In genomic region chr16:31110106-31111034, GRCh38 we compare ENCODE assay signal across 19 cellular contexts. TPM values are rescaled to one million over a fixed set of nuclear protein-coding genes. Genes with fewer than 3 reads are reported as not detected.
DNase-seq lines count a peak whose midpoint lies in the region; ATAC-seq and TF ChIP-seq lines count a peak whose summit lies in the region.
"Had no signal": no experiment of that assay in that cellular context is flagged by ENCODE, and none has a peak within 500 bp of the region (broad histone marks: within the 10 kb centered on the region; RNA-seq: fewer than 3 reads in every experiment).

No MANE protein-coding gene starts in this region.

- POLR2A ChIA-PET in Caco-2 (lab: Charles Lee): no interaction called here

- H3K36me3 Mint-ChIP-seq in Caco-2 (ENCODE audit: insufficient read depth, unreplicated experiment) (peaks cover 13% of the 10 kb centered on the region), naive B cell (no peaks in the 10 kb centered on the region)
- H3K36me3 Mint-ChIP-seq in activated naive CD8-positive, alpha-beta T cell: no peaks in the 10 kb centered on the region

- H3K4me3 Mint-ChIP-seq in Caco-2 (ENCODE audit: unreplicated experiment) (peak overlapping the region; percentile 79), naive B cell (peak overlapping the region; percentile 1 to 90 (median 78))
- H3K4me3 Mint-ChIP-seq in activated naive CD8-positive, alpha-beta T cell: peak overlapping the region; percentile 40

- 95% methylated on average over 23 of the region's 26 CpGs for WGBS in hepatocyte (ENCODE audit: low lambda C conversion rate, missing lambda C conversion rate)

- no peak overlapping the region for H3K4me2 ChIP-seq in hepatocyte

- no TSS peak for BruUV-seq in Caco-2 (replicated peaks; lab: Mats Ljungman, UMichigan)

- H4K20me1 ChIP-seq in hepatocyte (ENCODE audit: insufficient read depth, poor library complexity, severe bottlenecking): no peaks in the 10 kb centered on the region

- ATAC-seq in naive B cell (ENCODE audit: low read depth in 2 of 2) (no peak), GM18511 (IDR thresholded peaks at IDR 0.05; ENCODE audit: unreplicated experiment) (no peak)

- H3K4me1 ChIP-seq in ACC112 (ENCODE audit: control insufficient read depth, insufficient read depth, low read length, unreplicated experiment) (peaks cover 9% of the 10 kb centered on the region), Caco-2 (peaks cover 16% of the 10 kb centered on the region), hepatocyte (ENCODE audit: insufficient read depth) (peaks cover 10% of the 10 kb centered on the region)

- peaks cover 20% of the 10 kb centered on the region for H3K79me2 ChIP-seq in ACC112 (ENCODE audit: control insufficient read depth, insufficient read depth, low read length, unreplicated experiment)
- H3K79me2 ChIP-seq in hepatocyte: peaks cover 12% of the 10 kb centered on the region

- H3K27ac ChIP-seq in ACC112 (ENCODE audit: low read depth, low read length) (no peak overlapping the region), hepatocyte (no peak overlapping the region), brain microvascular endothelial cell (no peak overlapping the region)
- H3K27ac ChIP-seq: prostate gland had no signal

- no peak for DNase-seq in Caco-2
- no peak for DNase-seq in naive B cell
- DNase-seq in hepatocyte (ENCODE audit: low spot score): no peak
- DNase-seq in brain microvascular endothelial cell: no peak
- DNase-seq in DMS114 treated with DMSO at 0.1 percent for 48 hours (lab: John Stamatoyannopoulos, UW; ENCODE audit: unreplicated experiment): no peak
- DNase-seq: AML-193, amniotic stem cell, KBM-7, NCI-H1436 treated with DMSO at 0.1 percent for 48 hours, NCI-H526 treated with DMSO at 0.1 percent for 48 hours, RPMI8226, T-helper 9 cell had no signal

- H3K4me1 Mint-ChIP-seq in Caco-2 (ENCODE audit: low read depth, unreplicated experiment) (peaks cover 12% of the 10 kb centered on the region), naive B cell (peaks cover 18 to 45% (median 27%) of the 10 kb centered on the region in 3 donors)
- H3K4me1 Mint-ChIP-seq in activated naive CD8-positive, alpha-beta T cell (ENCODE audit: low read depth): peaks cover 20% of the 10 kb centered on the region

- in situ Hi-C loops in brain microvascular endothelial cell (cut with HindIII; ENCODE audit: low pct_ligation_motif_present, low sequenced_read_pairs): no loop called here

- H3K27me3 ChIP-seq in ACC112 (ENCODE audit: insufficient read depth, low read length): no peaks in the 10 kb centered on the region
- no peaks in the 10 kb centered on the region for H3K27me3 ChIP-seq in Caco-2 (replicated peaks; ENCODE audit: control insufficient read depth, insufficient read depth, low read length)
- H3K27me3 ChIP-seq in hepatocyte: no peaks in the 10 kb centered on the region
- no peaks in the 10 kb centered on the region for H3K27me3 ChIP-seq in brain microvascular endothelial cell (replicated peaks)

- intact Hi-C loops in Caco-2 (cut with micrococcal nuclease; ENCODE audit: unreplicated experiment): no loop called here

- CTCF ChIA-PET in Caco-2 (lab: Charles Lee): interaction anchor here (0.6 kb wide), 1 partner anchor 36 kb away, joined by 3 read pairs; the partner anchor contains the start of genes ZNF646 and ZNF668

- H3K27ac Mint-ChIP-seq in Caco-2 (ENCODE audit: unreplicated experiment) (peak overlapping the region; percentile 59), naive B cell (peak overlapping the region in 1 of 6 donors; percentile 51)
- no peak overlapping the region for H3K27ac Mint-ChIP-seq in activated naive CD8-positive, alpha-beta T cell

- H3K9me3 Mint-ChIP-seq in Caco-2 (ENCODE audit: unreplicated experiment): no peaks in the 10 kb centered on the region
- H3K9me3 Mint-ChIP-seq in activated naive CD8-positive, alpha-beta T cell (ENCODE audit: low read depth): no peaks in the 10 kb centered on the region
- H3K9me3 Mint-ChIP-seq in naive B cell: no peaks in the 10 kb centered on the region

- H3K27me3 Mint-ChIP-seq in Caco-2 (ENCODE audit: insufficient read depth, unreplicated experiment): no peaks in the 10 kb centered on the region
- no peaks in the 10 kb centered on the region for H3K27me3 Mint-ChIP-seq in activated naive CD8-positive, alpha-beta T cell
- no peaks in the 10 kb centered on the region for H3K27me3 Mint-ChIP-seq in naive B cell

- H3K36me3 ChIP-seq in ACC112 (ENCODE audit: insufficient read depth, low read length) (peaks cover 19% of the 10 kb centered on the region; the same call in 1 of the 2 replicates), Caco-2 (ENCODE audit: control insufficient read depth, insufficient read depth, low read length) (no peaks in the 10 kb centered on the region), hepatocyte (replicated peaks; ENCODE audit: insufficient read depth, low read depth) (no peaks in the 10 kb centered on the region), brain microvascular endothelial cell (replicated peaks) (peaks cover 31% of the 10 kb centered on the region)

- no peak for TF ChIP-seq CTCF in Caco-2 (IDR thresholded peaks at IDR 0.05; ENCODE audit: insufficient read depth in 1 of 2, low read depth in 1 of 2, low read length in 1 of 2, severe bottlenecking in 1 of 2, unreplicated experiment in 1 of 2)
- TF ChIP-seq CTCF in hepatocyte (IDR thresholded peaks at IDR 0.05; ENCODE audit: poor library complexity): no peak
- TF ChIP-seq CTCF in brain microvascular endothelial cell (IDR thresholded peaks at IDR 0.05; ENCODE audit: low read depth, low read length, missing control alignments): no peak

- H2AFZ ChIP-seq in ACC112 (ENCODE audit: low read length, unreplicated experiment) (no peak overlapping the region), hepatocyte (no peak overlapping the region)

- no peaks in the 10 kb centered on the region for H3K9me2 ChIP-seq in hepatocyte (replicated peaks; ENCODE audit: insufficient read depth)

- peak overlapping the region; percentile 17; the same call in 1 of the 2 replicates for H3K4me3 ChIP-seq in ACC112 (ENCODE audit: low read depth, low read length)
- H3K4me3 ChIP-seq in Caco-2 (ENCODE audit: low read depth, low read length): no peak overlapping the region
- no peak overlapping the region for H3K4me3 ChIP-seq in hepatocyte
- H3K4me3 ChIP-seq in brain microvascular endothelial cell (ENCODE audit: low read depth, low read length): no peak overlapping the region
- H3K4me3 ChIP-seq: prostate gland had no signal

- no peaks in the 10 kb centered on the region for H3K9me3 ChIP-seq in Caco-2
- H3K9me3 ChIP-seq in hepatocyte (ENCODE audit: low read depth): no peaks in the 10 kb centered on the region
- H3K9me3 ChIP-seq: prostate gland had no signal

RNA-seq across cellular contexts. Expression of gene BCKDK, which starts 2.2 kb away (rescaled TPM):
- total RNA-seq in Caco-2 (2022): 30.5 and 34.1 TPM in 2 replicates
- 10 to 100 TPM; 23.1 to 41.2 (median 27.3) TPM for polyA plus RNA-seq in naive B cell (ENCODE audit: low read depth in 6 of 6)
- 27.3 and 30.9 TPM in 2 replicates for total RNA-seq in hepatocyte
- 62.1 and 75.2 TPM in 2 replicates for polyA plus RNA-seq in hepatocyte

RNA-seq across cellular contexts. Expression of gene KAT8, which starts 7.1 kb away (rescaled TPM):
- total RNA-seq in Caco-2 (2022) (46.2 and 50.2 TPM in 2 replicates), hepatocyte (44.2 and 53.4 TPM in 2 replicates)
- polyA plus RNA-seq in naive B cell (ENCODE audit: low read depth in 6 of 6) (10 to 100 TPM; 39.0 to 68.1 (median 51.6) TPM), hepatocyte (33.9 and 34.8 TPM in 2 replicates)

RNA-seq across cellular contexts. Expression of gene VKORC1, which starts 15.8 kb away (rescaled TPM):
- 61.3 and 61.4 TPM in 2 replicates for total RNA-seq in Caco-2 (2022)
- 10 to 100 TPM; 61.9 to 77.4 (median 66.6) TPM for polyA plus RNA-seq in naive B cell (ENCODE audit: low read depth in 6 of 6)
- 105 and 128 TPM in 2 replicates for total RNA-seq in hepatocyte
- 195 and 228 TPM in 2 replicates for polyA plus RNA-seq in hepatocyte

RNA-seq across cellular contexts. Expression of gene PRSS53, which starts 21.6 kb away (rescaled TPM):
- total RNA-seq in Caco-2 (2022): 1.8 and 2.1 TPM in 2 replicates
- polyA plus RNA-seq in naive B cell (ENCODE audit: low read depth in 6 of 6): under 1 TPM in 4 of 6 donors, not detected in 2; 0.19 to 0.77 (median 0.50) TPM
- 1.5 and 2.2 TPM in 2 replicates for total RNA-seq in hepatocyte
- 0.39 and 0.66 TPM in 2 replicates for polyA plus RNA-seq in hepatocyte

RNA-seq across cellular contexts. Expression of gene PRSS8, which starts 25.2 kb away (rescaled TPM):
- 237 and 271 TPM in 2 replicates for total RNA-seq in Caco-2 (2022)
- polyA plus RNA-seq in naive B cell (ENCODE audit: low read depth in 6 of 6): under 1 TPM in 1 of 6 donors, not detected in 5; 0.40 TPM
- 155 and 192 TPM in 2 replicates for total RNA-seq in hepatocyte
- polyA plus RNA-seq in hepatocyte: 297 and 320 TPM in 2 replicates
- total RNA-seq: Daoy, dermis microvascular lymphatic vessel endothelial cell, lung microvascular endothelial cell had no signal
